Comparison of ENCODE assay signal across 13 cellular contexts in the genomic region with DNA sequence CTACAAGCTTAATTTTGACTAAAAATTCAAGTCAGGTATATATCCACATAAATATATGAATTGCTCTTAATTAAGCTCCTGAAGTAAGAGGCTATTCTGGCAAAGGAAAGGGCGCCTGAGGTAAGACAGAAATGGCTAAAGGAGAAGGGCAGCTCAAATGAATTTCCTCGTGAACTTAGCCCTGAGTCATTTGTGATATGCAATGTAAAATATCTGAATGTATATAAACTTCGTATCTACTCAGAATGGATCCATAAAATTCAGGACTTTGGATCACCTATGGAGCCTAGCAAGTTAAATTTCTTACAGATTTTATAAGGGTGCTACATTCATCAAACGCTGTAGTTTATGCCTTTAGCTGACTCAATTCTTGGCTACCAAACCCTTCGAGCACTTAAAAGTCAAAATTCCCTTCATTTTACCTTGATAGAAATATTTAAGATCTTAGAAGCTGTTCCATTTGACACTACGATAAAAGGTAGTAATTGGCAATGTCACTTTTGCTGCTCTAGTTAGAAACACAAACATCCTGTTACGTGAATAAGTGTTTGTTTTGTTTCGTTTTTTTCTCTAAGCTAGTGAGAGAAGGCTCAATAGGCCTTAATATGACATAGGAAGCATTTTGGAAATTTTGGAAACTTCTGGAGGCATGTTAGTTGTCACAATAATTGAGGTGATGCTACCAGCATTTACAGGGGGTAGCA.
"Had no signal": no experiment of that assay in that cellular context is flagged by ENCODE, and none has a peak within 500 bp of the region (broad histone marks: within the 10 kb centered on the region; RNA-seq: fewer than 3 reads in every experiment).

No MANE protein-coding gene starts in this region.

- ATAC-seq: activated T-helper 17 cell treated with anti-CD3 and anti-CD28 coated beads, Interleukin-2, amount 50 U/mL, for 72 hours; effector memory CD8-positive, alpha-beta T cell; gastroesophageal sphincter had no signal

- H3K9me3 ChIP-seq: gastroesophageal sphincter, left ventricle myocardium inferior, ovary, stomach, thyroid gland had no signal

- H3K4me3 ChIP-seq: gastroesophageal sphincter, left ventricle myocardium inferior, ovary, stomach, thyroid gland had no signal

- H3K36me3 ChIP-seq: gastroesophageal sphincter, left ventricle myocardium inferior, ovary, stomach, thyroid gland had no signal

- H3K4me1 ChIP-seq: gastroesophageal sphincter, left ventricle myocardium inferior, stomach, thyroid gland had no signal

- H3K27ac ChIP-seq: epithelial cell of prostate, gastroesophageal sphincter, left ventricle myocardium inferior, ovary, stomach, thyroid gland had no signal

- H3K27me3 ChIP-seq: gastroesophageal sphincter, ovary, stomach, thyroid gland had no signal

- DNase-seq: activated CD4-positive, alpha-beta T cell treated with anti-CD3 and anti-CD28 coated beads, Interleukin-2, amount 50 U/mL, for 1 hour; activated naive CD4-positive, alpha-beta T cell treated with anti-CD3 and anti-CD28 coated beads for 36 hours; activated T-cell treated with anti-CD3 and anti-CD28 coated beads for 4 hours; central memory CD4-positive, alpha-beta T cell; effector memory CD8-positive, alpha-beta T cell; islet precursor cell; left ventricle myocardium inferior; ovary; stomach; thyroid gland had no signal
